In the genomic region with DNA sequence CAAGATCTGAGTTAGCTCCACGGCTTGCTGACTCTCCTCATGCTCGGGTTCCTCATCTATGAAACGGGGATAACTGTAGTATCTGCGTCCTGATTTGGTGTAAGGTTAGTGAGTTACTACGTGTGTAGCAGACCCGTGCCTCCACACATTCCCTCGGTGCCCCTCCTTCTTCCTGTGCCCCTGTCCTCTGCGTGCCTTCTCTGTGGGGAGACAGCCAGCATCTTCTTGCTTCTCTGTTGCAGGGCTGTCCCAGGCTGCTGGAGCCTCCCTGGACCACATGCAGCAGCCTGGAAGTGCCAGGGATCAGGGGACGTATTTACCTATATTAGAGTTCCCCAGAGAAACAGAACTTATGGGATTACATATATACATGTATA, we compare ENCODE assay signal across 2 cellular contexts.
TF ChIP-seq lines count a peak whose summit lies in the region.

No MANE protein-coding gene starts in this region.

TF ChIP-seq in HepG2, 621 proteins besides CTCF, POLR2A, EP300 and RAD21:
- TF ChIP-seq, protein P1, sequence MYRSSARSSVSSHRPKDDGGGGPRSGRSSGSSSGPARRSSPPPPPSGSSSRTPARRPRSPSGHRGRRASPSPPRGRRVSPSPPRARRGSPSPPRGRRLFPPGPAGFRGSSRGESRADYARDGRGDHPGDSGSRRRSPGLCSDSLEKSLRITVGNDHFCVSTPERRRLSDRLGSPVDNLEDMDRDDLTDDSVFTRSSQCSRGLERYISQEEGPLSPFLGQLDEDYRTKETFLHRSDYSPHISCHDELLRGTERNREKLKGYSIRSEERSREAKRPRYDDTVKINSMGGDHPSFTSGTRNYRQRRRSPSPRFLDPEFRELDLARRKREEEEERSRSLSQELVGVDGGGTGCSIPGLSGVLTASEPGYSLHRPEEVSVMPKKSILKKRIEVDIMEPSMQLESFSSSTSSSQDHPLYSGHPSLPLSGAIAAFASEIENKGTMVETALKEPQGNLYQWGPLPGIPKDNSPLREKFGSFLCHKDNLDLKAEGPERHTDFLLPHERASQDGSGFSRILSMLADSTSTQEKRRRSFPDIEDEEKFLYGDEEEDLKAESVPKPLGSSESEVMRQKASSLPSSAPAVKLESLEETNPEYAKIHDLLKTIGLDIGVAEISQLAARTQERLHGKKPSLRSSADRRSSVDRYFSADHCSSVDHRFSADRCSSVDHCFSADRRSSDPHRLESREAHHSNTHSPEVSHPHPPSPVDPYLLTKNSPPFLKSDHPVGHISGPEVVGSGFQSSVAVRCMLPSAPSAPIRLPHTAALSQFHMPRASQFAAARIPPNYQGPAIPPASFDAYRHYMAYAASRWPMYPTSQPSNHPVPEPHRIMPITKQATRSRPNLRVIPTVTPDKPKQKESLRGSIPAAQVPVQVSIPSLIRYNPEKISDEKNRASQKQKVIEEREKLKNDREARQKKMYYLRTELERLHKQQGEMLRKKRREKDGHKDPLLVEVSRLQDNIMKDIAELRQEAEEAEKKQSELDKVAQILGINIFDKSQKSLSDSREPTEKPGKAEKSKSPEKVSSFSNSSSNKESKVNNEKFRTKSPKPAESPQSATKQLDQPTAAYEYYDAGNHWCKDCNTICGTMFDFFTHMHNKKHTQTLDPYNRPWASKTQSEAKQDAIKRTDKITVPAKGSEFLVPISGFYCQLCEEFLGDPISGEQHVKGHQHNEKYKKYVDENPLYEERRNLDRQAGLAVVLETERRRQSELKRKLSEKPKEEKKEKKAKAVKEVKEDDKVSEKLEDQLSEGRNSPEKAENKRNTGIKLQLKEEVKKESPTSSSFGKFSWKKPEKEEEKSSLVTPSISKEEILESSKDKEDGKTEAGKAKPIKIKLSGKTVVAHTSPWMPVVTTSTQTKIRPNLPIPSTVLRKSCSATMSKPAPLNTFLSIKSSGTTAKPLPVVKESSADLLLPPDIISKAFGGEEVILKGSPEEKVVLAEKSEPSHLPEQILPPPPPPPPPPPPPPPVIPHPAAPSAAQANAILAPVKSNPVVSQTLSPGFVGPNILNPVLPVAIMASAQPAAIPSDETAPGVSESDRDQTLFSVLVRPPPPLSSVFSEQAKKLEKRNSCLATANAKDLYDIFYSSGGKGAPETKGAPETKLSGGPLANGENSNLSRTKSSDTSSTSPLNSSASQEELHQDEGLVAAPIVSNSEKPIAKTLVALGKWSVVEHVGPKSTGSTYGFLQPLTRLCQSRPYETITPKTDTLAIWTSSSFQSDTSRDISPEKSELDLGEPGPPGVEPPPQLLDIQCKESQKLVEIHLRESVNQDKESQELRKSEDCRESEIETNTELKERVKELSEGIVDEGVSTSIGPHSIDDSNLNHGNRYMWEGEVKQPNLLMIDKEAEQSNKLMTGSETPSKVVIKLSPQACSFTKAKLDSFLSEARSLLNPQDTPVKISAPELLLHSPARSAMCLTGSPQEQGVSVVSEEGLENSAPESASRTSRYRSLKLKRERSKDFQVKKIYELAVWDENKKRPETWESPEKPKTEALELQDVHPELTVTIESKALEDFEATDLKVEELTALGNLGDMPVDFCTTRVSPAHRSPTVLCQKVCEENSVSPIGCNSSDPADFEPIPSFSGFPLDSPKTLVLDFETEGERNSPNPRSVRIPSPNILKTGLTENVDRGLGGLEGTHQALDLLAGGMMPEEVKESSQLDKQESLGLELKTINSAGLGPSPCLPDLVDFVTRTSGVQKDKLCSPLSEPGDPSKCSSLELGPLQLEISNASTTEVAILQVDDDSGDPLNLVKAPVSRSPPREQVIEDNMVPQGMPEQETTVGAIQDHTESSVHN (CRISPR knock-in tag; IDR thresholded peaks at IDR 0.05): 0 out of 2 replicates have a peak, but pooled peaks have one; percentile 2
- TF ChIP-seq ZNF572 (CRISPR knock-in tag; IDR thresholded peaks at IDR 0.05) (0 out of 2 replicates have a peak, but pooled peaks have one; percentile 83), ZNF225 (CRISPR knock-in tag; IDR thresholded peaks at IDR 0.05) (no peak)

TF ChIP-seq in WTC11, 78 proteins besides CTCF, POLR2A, EP300 and RAD21 (continued from another document):
- TF ChIP-seq, protein P2, sequence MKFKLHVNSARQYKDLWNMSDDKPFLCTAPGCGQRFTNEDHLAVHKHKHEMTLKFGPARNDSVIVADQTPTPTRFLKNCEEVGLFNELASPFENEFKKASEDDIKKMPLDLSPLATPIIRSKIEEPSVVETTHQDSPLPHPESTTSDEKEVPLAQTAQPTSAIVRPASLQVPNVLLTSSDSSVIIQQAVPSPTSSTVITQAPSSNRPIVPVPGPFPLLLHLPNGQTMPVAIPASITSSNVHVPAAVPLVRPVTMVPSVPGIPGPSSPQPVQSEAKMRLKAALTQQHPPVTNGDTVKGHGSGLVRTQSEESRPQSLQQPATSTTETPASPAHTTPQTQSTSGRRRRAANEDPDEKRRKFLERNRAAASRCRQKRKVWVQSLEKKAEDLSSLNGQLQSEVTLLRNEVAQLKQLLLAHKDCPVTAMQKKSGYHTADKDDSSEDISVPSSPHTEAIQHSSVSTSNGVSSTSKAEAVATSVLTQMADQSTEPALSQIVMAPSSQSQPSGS (CRISPR knock-in tag; IDR thresholded peaks at IDR 0.05; ENCODE audit: borderline replicate concordance, low read depth): no peak
- TF ChIP-seq, protein P3, sequence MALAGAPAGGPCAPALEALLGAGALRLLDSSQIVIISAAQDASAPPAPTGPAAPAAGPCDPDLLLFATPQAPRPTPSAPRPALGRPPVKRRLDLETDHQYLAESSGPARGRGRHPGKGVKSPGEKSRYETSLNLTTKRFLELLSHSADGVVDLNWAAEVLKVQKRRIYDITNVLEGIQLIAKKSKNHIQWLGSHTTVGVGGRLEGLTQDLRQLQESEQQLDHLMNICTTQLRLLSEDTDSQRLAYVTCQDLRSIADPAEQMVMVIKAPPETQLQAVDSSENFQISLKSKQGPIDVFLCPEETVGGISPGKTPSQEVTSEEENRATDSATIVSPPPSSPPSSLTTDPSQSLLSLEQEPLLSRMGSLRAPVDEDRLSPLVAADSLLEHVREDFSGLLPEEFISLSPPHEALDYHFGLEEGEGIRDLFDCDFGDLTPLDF (CRISPR knock-in tag; IDR thresholded peaks at IDR 0.05): no peak
